11 cellular contexts compared by ENCODE assay signal in genomic region chr1:75765697-75766355, GRCh38. TPM values are rescaled to one million over a fixed set of nuclear protein-coding genes. Genes with fewer than 3 reads are reported as not detected.
DNase-seq lines count a peak whose midpoint lies in the region; ATAC-seq, FAIRE-seq and TF ChIP-seq lines count a peak whose summit lies in the region.
"Had no signal": no experiment of that assay in that cellular context is flagged by ENCODE, and none has a peak within 500 bp of the region (broad histone marks: within the 10 kb centered on the region; RNA-seq: fewer than 3 reads in every experiment).

No MANE protein-coding gene starts in this region.

- H3F3A ChIP-seq in SK-N-SH (replicated peaks; ENCODE audit: insufficient read depth) (peaks cover 40% of the 10 kb centered on the region), smooth muscle cell (ENCODE audit: low read depth) (no peaks in the 10 kb centered on the region)

- ATAC-seq in HG03342 (IDR thresholded peaks at IDR 0.05; ENCODE audit: unreplicated experiment) = no peak
- ATAC-seq: natural killer cell had no signal

- H2AFZ ChIP-seq in SK-N-SH (ENCODE audit: low read depth) (peak overlapping the region; percentile 60; the same call in 1 of the 2 replicates), smooth muscle cell (ENCODE audit: low read depth) (no peak overlapping the region)

- peak; percentile 96 for FAIRE-seq in H54 (lab: Jason Lieb, UNC)

- POLR2A ChIA-PET in SK-N-SH (lab: Yijun Ruan, JAX) (no interaction called here), GM10248 (lab: Yijun Ruan, JAX) (no interaction called here)

- H3K27ac ChIP-seq in SK-N-SH (ENCODE audit: low read depth in 2 of 2, low read length in 1 of 2) (peak overlapping the region; percentile 75 to 91; a peak in 3 of 4 replicates), smooth muscle cell (ENCODE audit: low read depth) (peak overlapping the region; percentile 85)

- H3K4me1 ChIP-seq in SK-N-SH (ENCODE audit: control insufficient read depth in 1 of 2, insufficient read depth in 2 of 2, low read depth in 1 of 2, low read length in 1 of 2) (peaks cover 0 to 24% of the 10 kb centered on the region in 2 experiments; a peak in 2 of 4 replicates), smooth muscle cell (ENCODE audit: low read depth) (peaks cover 6% of the 10 kb centered on the region)

- no peak for TF ChIP-seq CTCF in SK-N-SH (IDR thresholded peaks at IDR 0.05)
- TF ChIP-seq CTCF in smooth muscle cell (IDR thresholded peaks at IDR 0.05; ENCODE audit: borderline replicate concordance, insufficient read depth, poor library complexity, severe bottlenecking) = no peak
- TF ChIP-seq CTCF in GM10248 (IDR thresholded peaks at IDR 0.05; ENCODE audit: control extremely low read depth, extremely low read depth, low read depth, missing control alignments) = no peak

- no peak for TF ChIP-seq POLR2A in H54 (IDR thresholded peaks at IDR 0.05; ENCODE audit: low read depth, low read length)

- no peak overlapping the region; a peak in 1 of 4 replicates for H3K4me3 ChIP-seq in SK-N-SH (ENCODE audit: low read depth in 2 of 2, low read length in 1 of 2)
- no peak overlapping the region for H3K4me3 ChIP-seq in smooth muscle cell

- peaks cover 12 to 27% of the 10 kb centered on the region in 2 experiments for H3K36me3 ChIP-seq in SK-N-SH (replicated peaks in 1 of 2; ENCODE audit: control insufficient read depth in 1 of 2, insufficient read depth in 2 of 2, low read length in 1 of 2)
- H3K36me3 ChIP-seq in smooth muscle cell (ENCODE audit: low read depth) = no peaks in the 10 kb centered on the region

- no peak for TF ChIP-seq RAD21 in SK-N-SH (IDR thresholded peaks at IDR 0.05; ENCODE audit: low read length)

- H3K9me3 ChIP-seq in SK-N-SH = no peaks in the 10 kb centered on the region
- H3K9me3 ChIP-seq in smooth muscle cell (replicated peaks; ENCODE audit: low read depth) = no peaks in the 10 kb centered on the region

- CTCF ChIA-PET in SK-N-SH (lab: Yijun Ruan, JAX) (no interaction called here), GM10248 (lab: Yijun Ruan, JAX) (no interaction called here)

- no peaks in the 10 kb centered on the region for H3K9me2 ChIP-seq in SK-N-SH

- H3K27me3 ChIP-seq in SK-N-SH (ENCODE audit: insufficient read depth) = no peaks in the 10 kb centered on the region
- H3K27me3 ChIP-seq in smooth muscle cell (ENCODE audit: low read depth) = no peaks in the 10 kb centered on the region

- H3K79me2 ChIP-seq in SK-N-SH (ENCODE audit: insufficient read depth) (no peaks in the 10 kb centered on the region), smooth muscle cell (ENCODE audit: low read depth) (no peaks in the 10 kb centered on the region)

- no peaks in the 10 kb centered on the region for H4K20me1 ChIP-seq in SK-N-SH (ENCODE audit: insufficient read depth)
- H4K20me1 ChIP-seq in smooth muscle cell (ENCODE audit: low read depth) = no peaks in the 10 kb centered on the region

- H3K9ac ChIP-seq in SK-N-SH (peak overlapping the region; percentile 37), smooth muscle cell (ENCODE audit: low read depth) (no peak overlapping the region)

- TF ChIP-seq EP300 in SK-N-SH (IDR thresholded peaks at IDR 0.05; ENCODE audit: borderline replicate concordance in 1 of 2, low read depth in 1 of 2, low read length in 1 of 2) = peak in 1 of 2 experiments; percentile 53; a peak in 1 of 4 replicates

- WGBS in SK-N-SH (ENCODE audit: low lambda C conversion rate) = 15% methylated on average over 1 of the region's 1 CpG
- WGBS in smooth muscle cell (ENCODE audit: low lambda C conversion rate) = 20% methylated on average over 1 of the region's 1 CpG

- H3K4me2 ChIP-seq in SK-N-SH (peak overlapping the region; percentile 52), smooth muscle cell (peak overlapping the region; percentile 30)

- DNase-seq in H54 (ENCODE audit: insufficient read length, low spot score) (peak; percentile 15), SK-N-SH (no peak), fibroblast of peridontal ligament (ENCODE audit: extremely low read depth) (peak; percentile 85), smooth muscle cell (lab: John Stamatoyannopoulos, UW; ENCODE audit: unreplicated experiment) (no peak), retina (no peak), GM10248 (ENCODE audit: extremely low spot score) (no peak)
- DNase-seq: activated effector memory CD4-positive, alpha-beta T cell treated with anti-CD3 and anti-CD28 coated beads, Interleukin-2, amount 50 U/mL, for 16 hours; DND-41; natural killer cell; NCI-H446 treated with DMSO at 0.1 percent for 48 hours had no signal

TF ChIP-seq in SK-N-SH, 30 proteins besides CTCF, POLR2A, EP300 and RAD21:
- TF ChIP-seq JUND (IDR thresholded peaks at IDR 0.05) = peak; percentile 86
- TF ChIP-seq, protein P1, sequence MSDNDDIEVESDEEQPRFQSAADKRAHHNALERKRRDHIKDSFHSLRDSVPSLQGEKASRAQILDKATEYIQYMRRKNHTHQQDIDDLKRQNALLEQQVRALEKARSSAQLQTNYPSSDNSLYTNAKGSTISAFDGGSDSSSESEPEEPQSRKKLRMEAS (IDR thresholded peaks at IDR 0.05; ENCODE audit: low read depth) = 0 out of 2 replicates have a peak, but pooled peaks have one; percentile 14
- TF ChIP-seq TEAD4 (IDR thresholded peaks at IDR 0.05; ENCODE audit: borderline replicate concordance, insufficient read depth) = peak; percentile 39; the same call in 1 of the 2 replicates
- TF ChIP-seq TCF12 (IDR thresholded peaks at IDR 0.05) = peak; percentile 62
- TF ChIP-seq PBX3 (IDR thresholded peaks at IDR 0.05) = peak; percentile 43
- TF ChIP-seq POLR2AphosphoS5 (IDR thresholded peaks at IDR 0.05; ENCODE audit: low read depth, low read length) = no peak; the same call in 1 of the 2 replicates
- TF ChIP-seq NRF1 (IDR thresholded peaks at IDR 0.05; ENCODE audit: low read depth, low read length) = no peak
- peak; percentile 92 for TF ChIP-seq MEF2A (IDR thresholded peaks at IDR 0.05; ENCODE audit: borderline replicate concordance, low read depth)
- no peak for TF ChIP-seq TAF1 (IDR thresholded peaks at IDR 0.05; ENCODE audit: borderline replicate concordance, low read depth, low read length)
- peak; percentile 93 for TF ChIP-seq FOSL2 (IDR thresholded peaks at IDR 0.05; ENCODE audit: borderline replicate concordance, low read depth)

RNA-seq across cellular contexts. Expression of gene RABGGTB, which starts 20.2 kb away (rescaled TPM):
- polyA plus RNA-seq in SK-N-SH (2012; rRNA removed) (59.0 and 95.5 TPM in 2 replicates), smooth muscle cell (18.0 and 29.6 TPM in 2 replicates)
- 66.3 and 98.2 TPM in 2 replicates for polyA plus RNA-seq in SK-N-SH (2012; cell fraction: cytosol; rRNA removed)
- polyA plus RNA-seq in SK-N-SH (2012; cell fraction: nucleus; rRNA removed) = 99.7 and 242 TPM in 2 replicates
- 97.4 and 101 TPM in 2 replicates for total RNA-seq in smooth muscle cell

RNA-seq across cellular contexts. Expression of gene MSH4, which starts 30.9 kb away (rescaled TPM):
- polyA plus RNA-seq in SK-N-SH (2012; rRNA removed) (not detected in 2 replicates), smooth muscle cell (not detected in 2 replicates)
- 0.01 TPM in 2 replicates for polyA plus RNA-seq in SK-N-SH (2012; cell fraction: cytosol; rRNA removed)
- 0.04 TPM in 2 replicates for polyA plus RNA-seq in SK-N-SH (2012; cell fraction: nucleus; rRNA removed)
- total RNA-seq in smooth muscle cell = not detected in 2 replicates

RNA-seq across cellular contexts. Expression of gene ACADM, which starts 41.3 kb away (rescaled TPM):
- polyA plus RNA-seq in SK-N-SH (2012; rRNA removed) (18.6 and 25.9 TPM in 2 replicates), smooth muscle cell (13.3 and 20.5 TPM in 2 replicates)
- polyA plus RNA-seq in SK-N-SH (2012; cell fraction: cytosol; rRNA removed) = 29.3 and 45.8 TPM in 2 replicates
- polyA plus RNA-seq in SK-N-SH (2012; cell fraction: nucleus; rRNA removed) = 10.8 and 23.0 TPM in 2 replicates
- total RNA-seq in smooth muscle cell = 26.5 and 28.6 TPM in 2 replicates

Comparison
In these comparisons a context has a peak if more than half of its experiments do, and no peak if none do; other contexts are left out.
1. DNase-seq: peak in H54 (single experiment) and fibroblast of peridontal ligament (single experiment); none in SK-N-SH (single experiment), smooth muscle cell (single experiment), retina (single experiment) and GM10248 (single experiment).